ENCODE assay signal across 12 cellular contexts in the genomic region with DNA sequence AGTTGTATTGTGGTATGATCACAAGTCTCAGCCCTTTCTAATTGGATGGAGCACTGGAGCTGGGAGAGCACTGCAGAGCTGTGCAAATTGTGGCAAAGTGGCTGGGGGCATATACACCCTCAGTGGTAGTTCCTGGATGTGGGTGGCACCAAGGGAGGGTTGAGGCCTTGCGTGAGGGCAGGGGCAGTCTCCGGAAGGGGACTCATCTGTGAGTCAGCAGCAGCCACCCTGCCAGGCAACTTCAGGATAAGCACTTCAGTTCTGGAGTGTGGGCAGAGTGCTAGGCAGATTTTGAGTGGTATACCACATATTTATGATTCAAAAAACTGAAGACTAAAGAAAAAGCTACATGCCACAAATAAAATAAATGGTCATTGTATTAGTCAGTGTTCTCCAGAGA.
A peak's percentile ranks its signal among the peaks of the same experiment; 100 is the strongest.
DNase-seq lines count a peak whose midpoint lies in the region; ATAC-seq, FAIRE-seq and TF ChIP-seq lines count a peak whose summit lies in the region.
"Had no signal": no experiment of that assay in that cellular context is flagged by ENCODE, and none has a peak within 500 bp of the region (broad histone marks: within the 10 kb centered on the region; RNA-seq: fewer than 3 reads in every experiment).

No MANE protein-coding gene starts in this region.

- no peaks in the 10 kb centered on the region for H3K27me3 Mint-ChIP-seq in MCF 10A (ENCODE audit: insufficient read depth, unreplicated experiment)
- no peaks in the 10 kb centered on the region for H3K27me3 Mint-ChIP-seq in stimulated activated memory B cell treated with anti-CD40 and anti-IgM and Interleukin-4, amounts not matched to agents 10 μg/mL and 1 μg/mL and 100 μg/mL, for 72 hours
- H3K27me3 Mint-ChIP-seq: progenitor cell of endocrine pancreas had no signal

- H3K27me3 ChIP-seq in breast epithelium (no peaks in the 10 kb centered on the region), Panc1 (ENCODE audit: control insufficient read depth, insufficient read depth, low read length) (no peaks in the 10 kb centered on the region), endothelial cell of umbilical vein (ENCODE audit: control insufficient read depth in 2 of 2, insufficient read depth in 2 of 2, low read length in 2 of 2) (no peaks in the 10 kb centered on the region)
- H3K27me3 ChIP-seq: BLaER1 had no signal

- dilution Hi-C loops in endothelial cell of umbilical vein (cut with MboI; ENCODE audit: extremely low pct_ligation_motif_present, low sequenced_read_pairs), result no loop called here

- BruUV-seq in MCF 10A (replicated peaks; lab: Mats Ljungman, UMichigan) (no TSS peak), Panc1 (replicated peaks; lab: Mats Ljungman, UMichigan) (no TSS peak), endothelial cell of umbilical vein (replicated peaks; lab: Mats Ljungman, UMichigan) (no TSS peak)

- in situ Hi-C loops in Panc1 (cut with HindIII; ENCODE audit: low pct_unique_long_range_greater_than_20kb, low sequenced_read_pairs), result no loop called here

- H3K9me3 Mint-ChIP-seq in MCF 10A (ENCODE audit: unreplicated experiment), result no peaks in the 10 kb centered on the region
- H3K9me3 Mint-ChIP-seq in stimulated activated memory B cell treated with anti-CD40 and anti-IgM and Interleukin-4, amounts not matched to agents 10 μg/mL and 1 μg/mL and 100 μg/mL, for 72 hours, result no peaks in the 10 kb centered on the region

- H4K20me1 ChIP-seq in endothelial cell of umbilical vein (replicated peaks; ENCODE audit: control insufficient read depth, extremely low read depth, insufficient read depth, low read length), result no peaks in the 10 kb centered on the region
- H4K20me1 ChIP-seq: BLaER1 had no signal

- no peaks in the 10 kb centered on the region for H3K79me2 ChIP-seq in endothelial cell of umbilical vein (ENCODE audit: control insufficient read depth, insufficient read depth, low read length)

- no peak overlapping the region for H3K27ac ChIP-seq in breast epithelium
- no peak overlapping the region for H3K27ac ChIP-seq in Panc1 (ENCODE audit: low read length)
- H3K27ac ChIP-seq in endothelial cell of umbilical vein (ENCODE audit: insufficient read depth, low read depth, low read length), result no peak overlapping the region
- H3K27ac ChIP-seq: BLaER1 had no signal

- H3K4me1 ChIP-seq in breast epithelium (no peaks in the 10 kb centered on the region), Panc1 (ENCODE audit: control insufficient read depth, insufficient read depth, low read length) (no peaks in the 10 kb centered on the region), endothelial cell of umbilical vein (ENCODE audit: control insufficient read depth, extremely low read depth, insufficient read depth, low read length) (no peaks in the 10 kb centered on the region)
- H3K4me1 ChIP-seq: BLaER1 had no signal

- intact Hi-C loops in MCF 10A (cut with micrococcal nuclease) (no loop called here), breast epithelium (cut with DNase I; ENCODE audit: low total_unique reads) (no loop called here), Panc1 (cut with micrococcal nuclease; ENCODE audit: unreplicated experiment) (no loop called here), endothelial cell of umbilical vein (cut with micrococcal nuclease) (no loop called here)

- TF ChIP-seq CTCF in MCF 10A (IDR thresholded peaks at IDR 0.05; ENCODE audit: unreplicated experiment), result no peak
- TF ChIP-seq CTCF in breast epithelium (IDR thresholded peaks at IDR 0.05), result no peak
- no peak for TF ChIP-seq CTCF in Panc1 (IDR thresholded peaks at IDR 0.05)
- TF ChIP-seq CTCF in endothelial cell of umbilical vein (IDR thresholded peaks at IDR 0.05; ENCODE audit: extremely low read depth in 1 of 2, insufficient read depth in 1 of 2, low read depth in 1 of 2, low read length in 2 of 2), result no peak

- no peaks in the 10 kb centered on the region for H3K36me3 Mint-ChIP-seq in MCF 10A (ENCODE audit: insufficient read depth, unreplicated experiment)
- H3K36me3 Mint-ChIP-seq in stimulated activated memory B cell treated with anti-CD40 and anti-IgM and Interleukin-4, amounts not matched to agents 10 μg/mL and 1 μg/mL and 100 μg/mL, for 72 hours, result no peaks in the 10 kb centered on the region

- H3K9me1 ChIP-seq in endothelial cell of umbilical vein (replicated peaks; ENCODE audit: control insufficient read depth, extremely low read depth, insufficient read depth, low read length), result no peaks in the 10 kb centered on the region

- DNase-seq in MCF 10A (ENCODE audit: unreplicated experiment), result peak; percentile 70
- no peak for DNase-seq in breast epithelium (ENCODE audit: low spot score in 2 of 2)
- no peak for DNase-seq in Panc1 (ENCODE audit: low read depth, low spot score)
- no peak for DNase-seq in endothelial cell of umbilical vein (ENCODE audit: low read depth, low spot score)
- no peak for DNase-seq in AG08395 (ENCODE audit: low spot score)
- DNase-seq in NCI-H345 treated with DMSO at 0.1 percent for 48 hours (lab: John Stamatoyannopoulos, UW; ENCODE audit: unreplicated experiment), result no peak
- DNase-seq in iPS-NIHi7 (ENCODE audit: extremely low spot score), result no peak
- DNase-seq: left ventricle myocardium superior, NCI-H526 had no signal

- POLR2A ChIA-PET in MCF 10A (lab: Yijun Ruan, JAX), result no interaction called here
- POLR2A ChIA-PET in Panc1 (lab: Charles Lee), result no interaction called here
- POLR2A ChIA-PET in endothelial cell of umbilical vein (lab: Charles Lee), result no interaction called here

- peaks cover 13% of the 10 kb centered on the region for H3K4me1 Mint-ChIP-seq in MCF 10A (ENCODE audit: insufficient read depth, unreplicated experiment)
- no peaks in the 10 kb centered on the region for H3K4me1 Mint-ChIP-seq in stimulated activated memory B cell treated with anti-CD40 and anti-IgM and Interleukin-4, amounts not matched to agents 10 μg/mL and 1 μg/mL and 100 μg/mL, for 72 hours

- no peak overlapping the region for H3K4me3 Mint-ChIP-seq in MCF 10A (ENCODE audit: unreplicated experiment)
- H3K4me3 Mint-ChIP-seq in stimulated activated memory B cell treated with anti-CD40 and anti-IgM and Interleukin-4, amounts not matched to agents 10 μg/mL and 1 μg/mL and 100 μg/mL, for 72 hours, result no peak overlapping the region

- H3K36me3 ChIP-seq in breast epithelium, result no peaks in the 10 kb centered on the region
- no peaks in the 10 kb centered on the region for H3K36me3 ChIP-seq in Panc1 (ENCODE audit: control insufficient read depth, insufficient read depth, low read length)
- H3K36me3 ChIP-seq in endothelial cell of umbilical vein (ENCODE audit: control insufficient read depth in 2 of 2, extremely low read depth in 1 of 2, insufficient read depth in 2 of 2, low read length in 2 of 2), result no peaks in the 10 kb centered on the region
- H3K36me3 ChIP-seq: BLaER1 had no signal

- no peak overlapping the region for H3K4me2 ChIP-seq in endothelial cell of umbilical vein (ENCODE audit: insufficient read depth, low read length)
- H3K4me2 ChIP-seq: BLaER1 had no signal

- H2AFZ ChIP-seq in endothelial cell of umbilical vein (ENCODE audit: low read depth, low read length), result peak overlapping the region; percentile 37

- no peak for FAIRE-seq in endothelial cell of umbilical vein (lab: Jason Lieb, UNC)

- no peak overlapping the region for H3K9ac ChIP-seq in endothelial cell of umbilical vein (replicated peaks; ENCODE audit: extremely low read depth, insufficient read depth, low read length)
- H3K9ac ChIP-seq: BLaER1 had no signal

- H3K9me3 ChIP-seq in breast epithelium (no peaks in the 10 kb centered on the region), Panc1 (ENCODE audit: control insufficient read depth, insufficient read depth, low read depth, low read length) (0 out of 2 replicates have a peak, but pooled peaks cover 3% of the 10 kb centered on the region), endothelial cell of umbilical vein (replicated peaks; ENCODE audit: control insufficient read depth, insufficient read depth, low read length) (no peaks in the 10 kb centered on the region)
- H3K9me3 ChIP-seq: BLaER1 had no signal

- H3K27ac Mint-ChIP-seq in MCF 10A (ENCODE audit: low read depth, unreplicated experiment), result no peak overlapping the region
- H3K27ac Mint-ChIP-seq in stimulated activated memory B cell treated with anti-CD40 and anti-IgM and Interleukin-4, amounts not matched to agents 10 μg/mL and 1 μg/mL and 100 μg/mL, for 72 hours, result no peak overlapping the region
- H3K27ac Mint-ChIP-seq: progenitor cell of endocrine pancreas had no signal

- ATAC-seq in Panc1, result peak; percentile 56; the same call in 1 of the 2 replicates
- peak; percentile 18 for ATAC-seq in stimulated activated memory B cell treated with anti-CD40 and anti-IgM and Interleukin-4, amounts not matched to agents 10 μg/mL and 1 μg/mL and 100 μg/mL, for 72 hours
- ATAC-seq: left ventricle myocardium superior had no signal

- H3K4me3 ChIP-seq in breast epithelium (no peak overlapping the region), Panc1 (ENCODE audit: low read depth in 2 of 2, low read length in 2 of 2) (no peak overlapping the region), endothelial cell of umbilical vein (replicated peaks in 1 of 3; ENCODE audit: insufficient read depth in 1 of 3, low read depth in 1 of 3, low read length in 3 of 3) (no peak overlapping the region)
- H3K4me3 ChIP-seq: BLaER1 had no signal

- CTCF ChIA-PET in MCF 10A (lab: Yijun Ruan, JAX) (no interaction called here), Panc1 (lab: Charles Lee) (no interaction called here), endothelial cell of umbilical vein (lab: Charles Lee) (no interaction called here)

- TF ChIP-seq POLR2A in breast epithelium (IDR thresholded peaks at IDR 0.05) (no peak), endothelial cell of umbilical vein (IDR thresholded peaks at IDR 0.05; ENCODE audit: low read depth, low read length) (no peak)

TF ChIP-seq in endothelial cell of umbilical vein, 7 proteins besides CTCF, POLR2A, EP300 and RAD21:
- no peak for TF ChIP-seq MYC (IDR thresholded peaks at IDR 0.05; ENCODE audit: low read depth, low read length)
- no peak for TF ChIP-seq JUN (IDR thresholded peaks at IDR 0.05; ENCODE audit: borderline replicate concordance, insufficient read depth, insufficient read length, low read depth)
- no peak for TF ChIP-seq FOS (IDR thresholded peaks at IDR 0.05; ENCODE audit: borderline replicate concordance, insufficient read depth, low read length)
